Comparison of ENCODE assay signal across 9 cellular contexts in the genomic region with DNA sequence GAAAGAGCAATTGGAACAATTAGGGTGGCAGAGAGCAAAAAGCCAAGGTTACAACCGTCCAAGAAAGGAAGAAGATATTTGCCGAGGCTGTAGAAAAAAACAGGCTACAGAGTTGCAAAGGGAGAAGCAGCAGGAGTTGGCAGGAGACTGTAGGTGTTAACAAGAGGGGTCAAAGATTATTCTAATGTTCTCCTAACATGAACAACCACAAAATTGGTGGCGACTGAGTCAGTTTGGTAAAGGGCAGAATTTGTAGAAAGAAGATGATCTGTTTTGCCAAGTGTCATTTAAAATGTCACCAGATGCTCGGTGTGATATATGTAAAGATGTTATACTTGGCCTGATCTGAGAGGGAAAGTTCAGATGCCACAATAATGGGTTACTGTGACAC. TPM values are rescaled to one million over a fixed set of nuclear protein-coding genes. Genes with fewer than 3 reads are reported as not detected.
A peak's percentile ranks its signal among the peaks of the same experiment; 100 is the strongest.
DNase-seq lines count a peak whose midpoint lies in the region; ATAC-seq and TF ChIP-seq lines count a peak whose summit lies in the region.
"Had no signal": no experiment of that assay in that cellular context is flagged by ENCODE, and none has a peak within 500 bp of the region (broad histone marks: within the 10 kb centered on the region; RNA-seq: fewer than 3 reads in every experiment).

No MANE protein-coding gene starts in this region.

- no peak overlapping the region for H3K18ac ChIP-seq in mesenchymal stem cell (ENCODE audit: low read depth in 1 of 2, low read length in 2 of 2)

- H3K36me3 Mint-ChIP-seq in activated naive CD4-positive, alpha-beta T cell treated with anti-CD3 and anti-CD28 coated beads, Interleukin-2, amount 10 ng/mL, durations not matched to agents 7 days and 5 days = peaks cover 18% of the 10 kb centered on the region

- H3K9me3 Mint-ChIP-seq in activated naive CD4-positive, alpha-beta T cell treated with anti-CD3 and anti-CD28 coated beads, Interleukin-2, amount 10 ng/mL, durations not matched to agents 7 days and 5 days = no peaks in the 10 kb centered on the region

- intact Hi-C loops in ascending aorta (cut with DNase I) = loop anchor here (1.0 to 10.0 kb wide), 5 partner anchors 31 to 313 kb away; a partner anchor contains a TSS

- H2BK120ac ChIP-seq in mesenchymal stem cell (ENCODE audit: low read depth, low read length) = no peak overlapping the region

- no peak overlapping the region for H2BK5ac ChIP-seq in mesenchymal stem cell (ENCODE audit: low read depth, low read length, poor library complexity, severe bottlenecking)

- no peak for ATAC-seq in upper lobe of left lung (ENCODE audit: low FRiP score in 2 of 2)
- no peak for ATAC-seq in GM21717 (IDR thresholded peaks at IDR 0.05; ENCODE audit: unreplicated experiment)

- H3K27ac Mint-ChIP-seq in activated naive CD4-positive, alpha-beta T cell treated with anti-CD3 and anti-CD28 coated beads, Interleukin-2, amount 10 ng/mL, durations not matched to agents 7 days and 5 days = peak overlapping the region; percentile 93

- TF ChIP-seq EP300 in upper lobe of left lung (IDR thresholded peaks at IDR 0.05) = no peak

- WGBS in mesenchymal stem cell = 68% methylated on average over 3 of the region's 4 CpGs
- 15 to 16% methylated on average over 4 of the region's 4 CpGs for WGBS in upper lobe of left lung, 2 donors

- no peak for DNase-seq in activated naive CD4-positive, alpha-beta T cell treated with anti-CD3 and anti-CD28 coated beads, Interleukin-2, amount 10 ng/mL, durations not matched to agents 7 days and 5 days
- DNase-seq in activated naive CD4-positive, alpha-beta T cell treated with anti-CD3 and anti-CD28 coated beads, Interleukin-2, amount 50 U/mL, for 16 hours = no peak
- DNase-seq in ascending aorta (ENCODE audit: low spot score in 2 of 2) = no peak
- no peak for DNase-seq in mesenchymal stem cell
- DNase-seq in upper lobe of left lung = no peak
- DNase-seq in SHP77 treated with DMSO at 0.1 percent for 48 hours (lab: John Stamatoyannopoulos, UW) = no peak
- DNase-seq in mucosa of gallbladder (ENCODE audit: low spot score) = no peak

- H3K4ac ChIP-seq in mesenchymal stem cell (ENCODE audit: low read depth in 1 of 2, low read length in 2 of 2) = no peak overlapping the region

- H3K27ac ChIP-seq in ascending aorta (peak overlapping the region; percentile 85 to 87), mesenchymal stem cell (ENCODE audit: low read length, poor library complexity, severe bottlenecking) (peak overlapping the region; percentile 49), upper lobe of left lung (peak overlapping the region; percentile 79 to 96 (median 93))

- H3K4me1 ChIP-seq in ascending aorta (peaks cover 11 to 48% of the 10 kb centered on the region in 2 donors), mesenchymal stem cell (ENCODE audit: control insufficient read depth, insufficient read depth, low read depth, low read length) (peaks cover 17% of the 10 kb centered on the region), upper lobe of left lung (peaks cover 58 to 81% (median 74%) of the 10 kb centered on the region in 4 donors)

- H3K36me3 ChIP-seq in ascending aorta (no peaks in the 10 kb centered on the region), mesenchymal stem cell (ENCODE audit: control insufficient read depth in 1 of 2, insufficient read depth in 2 of 2, low read depth in 1 of 2, low read length in 2 of 2) (peaks cover 0 to 3% of the 10 kb centered on the region in 2 experiments), upper lobe of left lung (no peaks in the 10 kb centered on the region)

- TF ChIP-seq CTCF in ascending aorta (IDR thresholded peaks at IDR 0.05) (no peak), upper lobe of left lung (IDR thresholded peaks at IDR 0.05) (no peak)

- H3K9me3 ChIP-seq in ascending aorta (no peaks in the 10 kb centered on the region), mesenchymal stem cell (ENCODE audit: control insufficient read depth, low read length) (no peaks in the 10 kb centered on the region), upper lobe of left lung (no peaks in the 10 kb centered on the region)

- H3K4me1 Mint-ChIP-seq in activated naive CD4-positive, alpha-beta T cell treated with anti-CD3 and anti-CD28 coated beads, Interleukin-2, amount 10 ng/mL, durations not matched to agents 7 days and 5 days = peaks cover 86% of the 10 kb centered on the region

- H2BK12ac ChIP-seq in mesenchymal stem cell (ENCODE audit: low read length in 2 of 2) = peak overlapping the region in 1 of 2 experiments; percentile 1

- H2AK5ac ChIP-seq in mesenchymal stem cell (ENCODE audit: low read length, severe bottlenecking) = no peak overlapping the region

- TF ChIP-seq POLR2A in upper lobe of left lung (IDR thresholded peaks at IDR 0.05) = no peak

- no peaks in the 10 kb centered on the region for H3K27me3 ChIP-seq in ascending aorta
- no peaks in the 10 kb centered on the region for H3K27me3 ChIP-seq in mesenchymal stem cell (ENCODE audit: control insufficient read depth in 1 of 2, insufficient read depth in 1 of 2, low read length in 2 of 2)
- H3K27me3 ChIP-seq in upper lobe of left lung = no peaks in the 10 kb centered on the region

- peak overlapping the region; percentile 57 for H3K4me2 ChIP-seq in mesenchymal stem cell (ENCODE audit: low read length, poor library complexity, severe bottlenecking)

- no peak overlapping the region for H2BK15ac ChIP-seq in mesenchymal stem cell (ENCODE audit: low read depth, poor library complexity, severe bottlenecking)

- H3K79me1 ChIP-seq in mesenchymal stem cell (replicated peaks; ENCODE audit: low read length, poor library complexity, severe bottlenecking) = peaks cover 13% of the 10 kb centered on the region

- H3K27me3 Mint-ChIP-seq in activated naive CD4-positive, alpha-beta T cell treated with anti-CD3 and anti-CD28 coated beads, Interleukin-2, amount 10 ng/mL, durations not matched to agents 7 days and 5 days = no peaks in the 10 kb centered on the region

- peak overlapping the region; percentile 96 for H3K4me3 Mint-ChIP-seq in activated naive CD4-positive, alpha-beta T cell treated with anti-CD3 and anti-CD28 coated beads, Interleukin-2, amount 10 ng/mL, durations not matched to agents 7 days and 5 days

- no peak overlapping the region for H3K23ac ChIP-seq in mesenchymal stem cell (ENCODE audit: low read length in 2 of 2)

- H4K91ac ChIP-seq in mesenchymal stem cell (ENCODE audit: low read length) = no peak overlapping the region

- H3K4me3 ChIP-seq in ascending aorta (peak overlapping the region; percentile 70 to 71), mesenchymal stem cell (ENCODE audit: insufficient read depth in 1 of 2, low read depth in 1 of 2, low read length in 2 of 2) (peak overlapping the region in 1 of 2 experiments; percentile 93), upper lobe of left lung (peak overlapping the region in 3 of 4 donors; percentile 59 to 77 (median 74))

- H3K14ac ChIP-seq in mesenchymal stem cell (ENCODE audit: low read length in 2 of 2) = no peak overlapping the region

- H4K8ac ChIP-seq in mesenchymal stem cell (ENCODE audit: low read length) = no peak overlapping the region

- CTCF ChIA-PET in activated naive CD4-positive, alpha-beta T cell treated with anti-CD3 and anti-CD28 coated beads, Interleukin-2, amount 10 ng/mL, durations not matched to agents 7 days and 5 days (lab: Charles Lee) = interaction anchor here (0.5 to 3.8 kb wide), 2 partner anchors 13 to 38 kb away, joined by 3 to 38 read pairs; no protein-coding TSS in a partner anchor

- H2AFZ ChIP-seq in mesenchymal stem cell (ENCODE audit: low read depth, low read length) = no peak overlapping the region

- peak overlapping the region; percentile 97 for H3K9ac ChIP-seq in mesenchymal stem cell (ENCODE audit: low read length)

RNA-seq across cellular contexts. Expression of a gene that starts 0.4 kb away (rescaled TPM):
- 36.5 TPM for total RNA-seq in ascending aorta
- polyA plus RNA-seq in mesenchymal stem cell (2013, experiment 1 of 2) = 10.7 TPM
- 9.8 TPM for polyA plus RNA-seq in mesenchymal stem cell (2013, experiment 2 of 2)
- 10 to 100 TPM; 16.3 to 28.3 (median 21.2) TPM for total RNA-seq in upper lobe of left lung
- 21.6 TPM for total RNA-seq in mucosa of gallbladder

RNA-seq across cellular contexts. Expression of a gene that starts 1.1 kb away (rescaled TPM):
- total RNA-seq in ascending aorta = 9.7 TPM
- polyA plus RNA-seq in mesenchymal stem cell (2013, experiment 1 of 2) = 9.3 TPM
- 8.1 TPM for polyA plus RNA-seq in mesenchymal stem cell (2013, experiment 2 of 2)
- total RNA-seq in upper lobe of left lung = 10 to 100 TPM; 14.5 to 34.3 (median 26.9) TPM
- 60.1 TPM for total RNA-seq in mucosa of gallbladder

RNA-seq across cellular contexts. Expression of a gene that starts 25.8 kb away (rescaled TPM):
- total RNA-seq in ascending aorta (not detected), upper lobe of left lung (1 to 10 TPM in 4 of 6 donors, under 1 TPM in 1, not detected in 1; 0.67 to 5.2 (median 1.2) TPM), mucosa of gallbladder (25.1 TPM)
- polyA plus RNA-seq in mesenchymal stem cell (2013, experiment 1 of 2) = 0.23 TPM
- polyA plus RNA-seq in mesenchymal stem cell (2013, experiment 2 of 2) = 0.16 TPM
- total RNA-seq: myocyte had no signal

RNA-seq across cellular contexts. Expression of a gene that starts 28.5 kb away (rescaled TPM):
- total RNA-seq in ascending aorta = not detected
- polyA plus RNA-seq in mesenchymal stem cell (2013, experiment 1 of 2) = 0.12 TPM
- 0.12 TPM for polyA plus RNA-seq in mesenchymal stem cell (2013, experiment 2 of 2)
- total RNA-seq in upper lobe of left lung = 100 to 1,000 TPM in 1 of 6 donors, 10 to 100 TPM in 2, 1 to 10 TPM in 3; 2.3 to 213 (median 11.7) TPM
- 0.66 TPM for total RNA-seq in mucosa of gallbladder

RNA-seq across cellular contexts. Expression of a gene that starts 33.2 kb away (rescaled TPM):
- total RNA-seq in ascending aorta (114 TPM), upper lobe of left lung (100 to 1,000 TPM in 5 of 6 donors, 10 to 100 TPM in 1; 93.2 to 322 (median 204) TPM), mucosa of gallbladder (350 TPM)
- polyA plus RNA-seq in mesenchymal stem cell (2013, experiment 1 of 2) = 216 TPM
- polyA plus RNA-seq in mesenchymal stem cell (2013, experiment 2 of 2) = 216 TPM
